Comparison of ENCODE assay signal across 10 cellular contexts in the genomic region with DNA sequence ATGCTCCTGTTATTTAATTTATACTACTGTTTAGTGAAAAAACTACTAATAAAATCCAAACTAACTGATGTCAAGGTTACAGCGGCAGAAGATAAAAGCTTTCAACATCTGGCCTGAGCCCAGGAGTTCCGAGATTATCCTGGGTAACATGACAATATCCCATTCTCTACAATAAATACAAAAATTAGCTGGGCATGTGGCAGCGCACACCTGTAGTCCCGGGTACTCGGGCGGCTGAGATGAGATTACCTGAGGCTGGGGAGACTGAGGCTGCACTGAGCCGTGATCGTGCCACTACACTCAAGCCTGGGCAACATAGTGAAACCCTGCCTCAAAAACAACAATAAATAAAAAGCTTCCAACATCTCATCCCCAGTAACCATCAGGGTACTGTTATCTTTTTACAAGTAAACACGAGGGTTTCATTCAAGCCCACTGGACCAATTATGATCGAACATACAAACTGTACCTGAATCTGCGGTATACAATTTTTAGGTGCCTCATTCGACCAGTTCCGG. TPM values are rescaled to one million over a fixed set of nuclear protein-coding genes. Genes with fewer than 3 reads are reported as not detected.
A peak's percentile ranks its signal among the peaks of the same experiment; 100 is the strongest.
DNase-seq lines count a peak whose midpoint lies in the region; ATAC-seq and TF ChIP-seq lines count a peak whose summit lies in the region.
"Had no signal": no experiment of that assay in that cellular context is flagged by ENCODE, and none has a peak within 500 bp of the region (broad histone marks: within the 10 kb centered on the region; RNA-seq: fewer than 3 reads in every experiment).

No MANE protein-coding gene starts in this region.

- in situ Hi-C loops in astrocyte of the cerebellum (cut with HindIII; ENCODE audit: low sequenced_read_pairs): no loop called here

- H3K4me3 ChIP-seq in astrocyte of the cerebellum (ENCODE audit: low read depth, low read length) (peak overlapping the region; percentile 76), lower lobe of right lung (peak overlapping the region; percentile 76), upper lobe of left lung (peak overlapping the region; percentile 67 to 77 (median 70))

- H3K27me3 Mint-ChIP-seq in activated T-cell treated with anti-CD3 and anti-CD28 coated beads, Interleukin-2, amount 50 U/mL, for 72 hours (ENCODE audit: low read depth): no peaks in the 10 kb centered on the region

- DNase-seq in activated T-cell treated with anti-CD3 and anti-CD28 coated beads, Interleukin-2, amount 50 U/mL, for 72 hours: no peak
- DNase-seq in activated T-cell treated with anti-CD3 and anti-CD28 coated beads, Interleukin-2, amount 50 U/mL, for 1 hour: no peak
- DNase-seq in astrocyte of the cerebellum (ENCODE audit: low read depth) (no peak), lower lobe of right lung (no peak), upper lobe of left lung (no peak), DMS 273 (lab: John Stamatoyannopoulos, UW; ENCODE audit: unreplicated experiment) (no peak), DMS79 treated with DMSO at 0.1 percent for 48 hours (lab: John Stamatoyannopoulos, UW) (no peak)
- DNase-seq: DMS153, KG1 had no signal

- ATAC-seq in activated T-cell treated with anti-CD3 and anti-CD28 coated beads, Interleukin-2, amount 50 U/mL, for 72 hours (replicated peaks in 1 of 2): no peak
- no peak for ATAC-seq in lower lobe of right lung
- no peak for ATAC-seq in upper lobe of left lung (ENCODE audit: low FRiP score in 2 of 2)
- ATAC-seq in GM18858 (IDR thresholded peaks at IDR 0.05; ENCODE audit: unreplicated experiment): no peak

- 50 to 58% methylated on average over 13 of the region's 13 CpGs for WGBS in upper lobe of left lung, 2 donors

- H3K36me3 ChIP-seq in lower lobe of right lung: peaks cover 53% of the 10 kb centered on the region
- peaks cover 38 to 53% (median 46%) of the 10 kb centered on the region in 4 donors for H3K36me3 ChIP-seq in upper lobe of left lung

- TF ChIP-seq CTCF in astrocyte of the cerebellum (IDR thresholded peaks at IDR 0.05; ENCODE audit: low read depth, low read length, missing control alignments) (no peak), lower lobe of right lung (IDR thresholded peaks at IDR 0.05) (no peak), upper lobe of left lung (IDR thresholded peaks at IDR 0.05) (no peak)

- no peaks in the 10 kb centered on the region for H3K9me3 ChIP-seq in lower lobe of right lung
- H3K9me3 ChIP-seq in upper lobe of left lung: no peaks in the 10 kb centered on the region

- TF ChIP-seq EP300 in upper lobe of left lung (IDR thresholded peaks at IDR 0.05): no peak

- H3K4me1 ChIP-seq in lower lobe of right lung (peaks cover 31% of the 10 kb centered on the region), upper lobe of left lung (peaks cover 23 to 31% (median 24%) of the 10 kb centered on the region in 4 donors)

- peaks cover 36 to 57% of the 10 kb centered on the region in 2 donors for H3K36me3 Mint-ChIP-seq in activated T-cell treated with anti-CD3 and anti-CD28 coated beads, Interleukin-2, amount 50 U/mL, for 72 hours (ENCODE audit: insufficient read depth in 2 of 2)

- H3K4me3 Mint-ChIP-seq in activated T-cell treated with anti-CD3 and anti-CD28 coated beads, Interleukin-2, amount 50 U/mL, for 72 hours: peak overlapping the region; percentile 97 to 99

- H3K4me1 Mint-ChIP-seq in activated T-cell treated with anti-CD3 and anti-CD28 coated beads, Interleukin-2, amount 50 U/mL, for 72 hours (ENCODE audit: low read depth): peaks cover 61% of the 10 kb centered on the region

- peak overlapping the region; percentile 100 for H3K27ac Mint-ChIP-seq in activated T-cell treated with anti-CD3 and anti-CD28 coated beads, Interleukin-2, amount 50 U/mL, for 72 hours

- H3K27ac ChIP-seq in lower lobe of right lung (peak overlapping the region; percentile 98), upper lobe of left lung (peak overlapping the region; percentile 95 to 99 (median 96))

- no peaks in the 10 kb centered on the region for H3K27me3 ChIP-seq in lower lobe of right lung (ENCODE audit: low read depth)
- H3K27me3 ChIP-seq in upper lobe of left lung: no peaks in the 10 kb centered on the region

- no peaks in the 10 kb centered on the region for H3K9me3 Mint-ChIP-seq in activated T-cell treated with anti-CD3 and anti-CD28 coated beads, Interleukin-2, amount 50 U/mL, for 72 hours

- intact Hi-C loops in lower lobe of right lung (cut with DNase I): no loop called here

- no peak for TF ChIP-seq POLR2A in upper lobe of left lung (IDR thresholded peaks at IDR 0.05)

RNA-seq across cellular contexts. Expression of gene RPL37, which starts 1.3 kb away (rescaled TPM):
- total RNA-seq in activated T-cell treated with anti-CD3 and anti-CD28 coated beads, Interleukin-2, amount 50 U/mL, for 72 hours: 1,000 to 10,000 TPM; 2,016 to 2,043 TPM
- 965 TPM for total RNA-seq in lower lobe of right lung
- total RNA-seq in upper lobe of left lung: 100 to 1,000 TPM; 115 to 977 (median 185) TPM

RNA-seq across cellular contexts. Expression of gene CARD6, which starts 7.4 kb away (rescaled TPM):
- total RNA-seq in activated T-cell treated with anti-CD3 and anti-CD28 coated beads, Interleukin-2, amount 50 U/mL, for 72 hours: 1 to 10 TPM in 1 of 2 donors, under 1 TPM in 1; 0.76 to 1.2 TPM
- 24.3 TPM for total RNA-seq in lower lobe of right lung
- 10 to 100 TPM; 14.7 to 23.9 (median 18.9) TPM for total RNA-seq in upper lobe of left lung

RNA-seq across cellular contexts. Expression of gene PRKAA1, which starts 35.6 kb away (rescaled TPM):
- total RNA-seq in activated T-cell treated with anti-CD3 and anti-CD28 coated beads, Interleukin-2, amount 50 U/mL, for 72 hours: 10 to 100 TPM; 62.7 to 69.1 TPM
- total RNA-seq in lower lobe of right lung (89.1 TPM), upper lobe of left lung (10 to 100 TPM; 53.9 to 94.7 (median 74.5) TPM)

Comparison
In these comparisons a context has a peak if more than half of its experiments do, and no peak if none do; other contexts are left out.
1. RNA of gene CARD6, which starts 7.4 kb away (total RNA-seq): 24.3 TPM in lower lobe of right lung (single experiment) and 14.7 to 23.9 TPM in upper lobe of left lung; 0.76 to 1.2 TPM in activated T-cell treated with anti-CD3 and anti-CD28 coated beads, Interleukin-2, amount 50 U/mL, for 72 hours; every median in the first group is over 4 times any median in the second.
2. Peak in every context shown above with its lines, with median percentiles within 50 percentile points of each other: H3K4me3 ChIP-seq.